ENCODE assay signal across 21 cellular contexts in the genomic region with DNA sequence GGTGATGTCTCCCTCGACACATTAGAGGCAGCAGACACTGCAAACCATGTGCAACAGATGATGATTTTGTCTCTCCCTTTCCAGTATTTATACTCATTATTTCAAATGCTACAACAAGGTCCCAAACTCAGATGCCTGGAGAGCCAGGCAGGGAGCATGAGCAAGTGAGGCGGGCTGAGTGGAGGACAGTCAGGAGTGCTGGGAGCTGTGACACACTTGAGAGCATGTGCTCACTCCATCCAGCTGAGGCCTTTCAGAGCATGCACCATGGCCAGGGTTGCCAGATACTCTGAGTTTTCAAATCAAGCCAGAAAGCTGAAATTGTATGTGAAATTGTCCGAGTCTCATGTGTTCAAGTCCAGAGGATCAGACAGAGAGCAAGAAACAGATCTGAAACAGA.
"Had no signal": no experiment of that assay in that cellular context is flagged by ENCODE, and none has a peak within 500 bp of the region (broad histone marks: within the 10 kb centered on the region; RNA-seq: fewer than 3 reads in every experiment).

No MANE protein-coding gene starts in this region.

- H3K36me3 Mint-ChIP-seq: activated naive CD8-positive, alpha-beta T cell treated with anti-CD3 and anti-CD28 coated beads, Interleukin-2, amount 10 ng/mL, durations not matched to agents 7 days and 5 days; natural killer cell had no signal

- H3K4me3 ChIP-seq: body of pancreas, left lung, ovary, spleen, tibial nerve, vagina had no signal

- H3K9me3 Mint-ChIP-seq: activated CD8-positive, alpha-beta T cell treated with anti-CD3 and anti-CD28 coated beads for 36 hours; activated naive CD8-positive, alpha-beta T cell treated with anti-CD3 and anti-CD28 coated beads, Interleukin-2, amount 10 ng/mL, durations not matched to agents 7 days and 5 days; activated T-helper 2 cell treated with anti-CD3 and anti-CD28 coated beads, Interferon-gamma antibody, Interleukin-2, Interleukin-4, amounts not matched to agents 10 μg/mL and 5 μg/mL and 100 μg/mL, durations not matched to agents 14 hours and 24 hours and 36 hours; endodermal cell; natural killer cell; WTC11 had no signal

- ATAC-seq: activated CD8-positive, alpha-beta T cell treated with anti-CD3 and anti-CD28 coated beads for 36 hours; body of pancreas; foreskin keratinocyte; left lung; natural killer cell; WTC11 had no signal

- DNase-seq: activated CD4-positive, alpha-beta T cell treated with anti-CD3 and anti-CD28 coated beads for 48 hours; activated CD8-positive, alpha-beta T cell treated with anti-CD3 and anti-CD28 coated beads for 36 hours; activated naive CD4-positive, alpha-beta T cell treated with Interleukin-2 at 50 U/mL for 16 hours; activated naive CD8-positive, alpha-beta T cell treated with anti-CD3 and anti-CD28 coated beads, Interleukin-2, amount 10 ng/mL, durations not matched to agents 7 days and 5 days; activated T-cell treated with anti-CD3 and anti-CD28 coated beads, Interleukin-2, amount 50 U/mL, for 1 hour; amygdala; endodermal cell; foreskin keratinocyte; left lung; mesendoderm; natural killer cell; ovary; spleen; stimulated activated naive CD4-positive, alpha-beta T cell; T-helper 2 cell had no signal

- H3K4me1 Mint-ChIP-seq: activated naive CD8-positive, alpha-beta T cell treated with anti-CD3 and anti-CD28 coated beads, Interleukin-2, amount 10 ng/mL, durations not matched to agents 7 days and 5 days; endodermal cell; natural killer cell; WTC11 had no signal

- H3K27ac ChIP-seq: body of pancreas, epithelial cell of prostate, foreskin keratinocyte, ovary, spleen, vagina had no signal

- H3K27ac Mint-ChIP-seq: activated CD8-positive, alpha-beta T cell treated with anti-CD3 and anti-CD28 coated beads for 36 hours; activated naive CD8-positive, alpha-beta T cell treated with anti-CD3 and anti-CD28 coated beads, Interleukin-2, amount 10 ng/mL, durations not matched to agents 7 days and 5 days; activated T-helper 2 cell treated with anti-CD3 and anti-CD28 coated beads, Interferon-gamma antibody, Interleukin-2, Interleukin-4, amounts not matched to agents 10 μg/mL and 5 μg/mL and 100 μg/mL, durations not matched to agents 14 hours and 24 hours and 36 hours; endodermal cell; natural killer cell had no signal

- H3K36me3 ChIP-seq: ovary, spleen had no signal

- H3K4me3 Mint-ChIP-seq: activated CD8-positive, alpha-beta T cell treated with anti-CD3 and anti-CD28 coated beads for 36 hours; activated naive CD8-positive, alpha-beta T cell treated with anti-CD3 and anti-CD28 coated beads, Interleukin-2, amount 10 ng/mL, durations not matched to agents 7 days and 5 days; endodermal cell; natural killer cell; WTC11 had no signal

- H3K27me3 ChIP-seq: body of pancreas, foreskin keratinocyte, left lung, ovary, spleen, tibial nerve, vagina had no signal

- H3K9me3 ChIP-seq: body of pancreas, left lung, ovary, spleen, tibial nerve, vagina had no signal
